8 cellular contexts compared by ENCODE assay signal in the genomic region with DNA sequence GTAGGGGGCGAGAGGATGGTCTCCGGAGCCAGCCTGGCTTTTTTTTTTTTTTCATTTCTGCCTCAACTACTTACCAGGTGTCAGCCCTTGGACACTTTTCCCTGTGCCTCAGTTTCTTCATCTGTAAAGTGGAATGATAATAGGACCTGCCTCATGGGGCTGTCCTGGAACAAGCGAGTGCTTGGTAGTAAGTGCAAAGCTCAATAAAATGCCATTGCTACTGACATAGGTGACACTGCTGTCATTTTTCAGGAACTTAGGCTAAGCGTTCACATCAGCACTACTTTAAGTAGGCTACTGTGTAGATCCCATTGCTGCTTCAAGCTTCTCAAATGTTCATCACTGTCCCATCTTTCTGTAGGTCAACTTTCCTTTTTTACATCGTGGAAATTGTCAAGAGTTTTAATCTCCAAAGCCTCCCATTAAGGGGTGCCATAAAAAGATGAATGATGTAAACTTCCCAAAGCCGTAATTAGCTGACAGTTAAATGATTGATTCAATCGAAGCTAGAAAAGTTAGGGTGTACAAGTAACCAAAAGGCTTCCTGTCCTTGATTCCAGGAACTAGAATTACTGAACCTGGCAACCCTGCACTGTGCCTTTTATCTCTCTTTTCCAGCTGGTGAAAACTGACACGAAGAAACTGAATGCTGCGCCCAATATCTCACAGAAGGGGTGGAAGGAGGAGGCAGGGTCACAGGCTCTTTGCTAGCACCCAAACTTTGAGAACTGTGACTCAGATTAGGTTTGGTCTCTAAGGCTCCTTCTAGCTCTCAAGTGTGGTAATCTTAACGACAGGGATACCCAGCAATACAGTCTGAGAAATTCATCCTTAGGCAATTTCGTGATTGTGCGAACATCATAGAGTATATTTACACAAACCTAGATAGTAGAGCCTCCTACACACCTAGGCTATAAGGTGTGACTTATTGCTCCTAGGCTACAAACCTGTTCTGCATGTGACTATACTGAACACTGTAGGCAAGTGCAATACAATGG. TPM values are rescaled to one million over a fixed set of nuclear protein-coding genes. Genes with fewer than 3 reads are reported as not detected.
DNase-seq lines count a peak whose midpoint lies in the region; ATAC-seq and TF ChIP-seq lines count a peak whose summit lies in the region.

No MANE protein-coding gene starts in this region.

- H3K4me1 ChIP-seq in neural progenitor cell, result peaks cover 11% of the 10 kb centered on the region

- peak; percentile 16 for DNase-seq in stimulated activated CD4-positive, alpha-beta T cell treated with anti-CD3 and anti-CD28 coated beads, Interleukin-15, amount 100 ng/mL, for 24 hours
- DNase-seq in stimulated activated CD4-positive, alpha-beta T cell treated with anti-CD3 and anti-CD28 coated beads, Interleukin-2, amount 100 ng/mL, for 24 hours, result no peak
- DNase-seq in erythroblast (lab: John Stamatoyannopoulos, UW) (peak; percentile 96 to 98), neural progenitor cell (ENCODE audit: low spot score) (no peak), NCI-H1436 treated with DMSO at 0.1 percent for 48 hours (lab: John Stamatoyannopoulos, UW) (no peak)

- H3K27me3 ChIP-seq in SU-DHL-6 (ENCODE audit: low read length), result no peaks in the 10 kb centered on the region
- H3K27me3 ChIP-seq in neural progenitor cell, result peaks cover 13% of the 10 kb centered on the region

- H3K9me3 ChIP-seq in SU-DHL-6 (ENCODE audit: insufficient read depth, low read length) (peaks cover 3% of the 10 kb centered on the region; the same call in 1 of the 2 replicates), neural progenitor cell (ENCODE audit: low read depth) (no peaks in the 10 kb centered on the region)

- peaks cover 3% of the 10 kb centered on the region for H3K27me3 Mint-ChIP-seq in neural progenitor cell (ENCODE audit: insufficient read depth, low read depth)

- peaks cover 43% of the 10 kb centered on the region for H3F3A ChIP-seq in SU-DHL-6 (ENCODE audit: insufficient read depth)
- H3F3A ChIP-seq in neural progenitor cell (ENCODE audit: low read depth), result peaks cover 19% of the 10 kb centered on the region

- H3K36me3 Mint-ChIP-seq in neural progenitor cell, result peaks cover 11% of the 10 kb centered on the region

- TF ChIP-seq CTCF in SU-DHL-6 (IDR thresholded peaks at IDR 0.05; ENCODE audit: insufficient read depth, low read length, poor library complexity, severe bottlenecking) (no peak), neural progenitor cell (IDR thresholded peaks at IDR 0.05) (no peak)

- H3K4me3 ChIP-seq in SU-DHL-6 (ENCODE audit: insufficient read depth, low read length, poor library complexity, severe bottlenecking) (peak overlapping the region; percentile 82), neural progenitor cell (peak overlapping the region; percentile 83)

- peak; percentile 55 for TF ChIP-seq POLR2A in erythroblast (IDR thresholded peaks at IDR 0.05; ENCODE audit: low read length)

- no peak for ATAC-seq in GM21515 (IDR thresholded peaks at IDR 0.05; ENCODE audit: unreplicated experiment)
- ATAC-seq in HG03432 (IDR thresholded peaks at IDR 0.05; ENCODE audit: unreplicated experiment), result no peak

- H2AFZ ChIP-seq in SU-DHL-6 (ENCODE audit: low read depth, low read length, severe bottlenecking) (peak overlapping the region; percentile 39), neural progenitor cell (replicated peaks) (peak overlapping the region; percentile 34)

- H3K36me3 ChIP-seq in SU-DHL-6 (ENCODE audit: low read length) (0 out of 2 replicates have a peak, but pooled peaks cover 2% of the 10 kb centered on the region), neural progenitor cell (no peaks in the 10 kb centered on the region)

- H3K4me1 Mint-ChIP-seq in neural progenitor cell, result peaks cover 16% of the 10 kb centered on the region

- H3K27ac ChIP-seq in SU-DHL-6 (ENCODE audit: low read depth, low read length), result peak overlapping the region; percentile 91
- H3K27ac ChIP-seq in neural progenitor cell, result no peak overlapping the region

- H3K9me3 Mint-ChIP-seq in neural progenitor cell, result peaks cover 2% of the 10 kb centered on the region

- H3K4me2 ChIP-seq in SU-DHL-6 (ENCODE audit: low read depth, low read length, poor library complexity, severe bottlenecking) (peak overlapping the region; percentile 100), neural progenitor cell (peak overlapping the region; percentile 71)

- H3K9ac ChIP-seq in SU-DHL-6 (ENCODE audit: low read length) (peak overlapping the region; percentile 87), neural progenitor cell (no peak overlapping the region)

- H4K20me1 ChIP-seq in SU-DHL-6 (ENCODE audit: low read depth, low read length) (no peaks in the 10 kb centered on the region), neural progenitor cell (ENCODE audit: low read depth) (peaks cover 29% of the 10 kb centered on the region)

- H3K4me3 Mint-ChIP-seq in neural progenitor cell, result peak overlapping the region; percentile 90

- peak overlapping the region; percentile 90 for H3K27ac Mint-ChIP-seq in neural progenitor cell

- H3K9me2 ChIP-seq in SU-DHL-6 (replicated peaks; ENCODE audit: insufficient read depth, low read length), result no peaks in the 10 kb centered on the region

- peaks cover 41% of the 10 kb centered on the region for H3K79me2 ChIP-seq in SU-DHL-6 (ENCODE audit: insufficient read depth, low read length)
- H3K79me2 ChIP-seq in neural progenitor cell (ENCODE audit: low read depth), result peaks cover 39% of the 10 kb centered on the region

RNA-seq across cellular contexts. Expression of a gene that starts 0.9 kb away (rescaled TPM):
- total RNA-seq in neural progenitor cell (ENCODE audit: low replicate concordance), result 34.0 and 39.9 TPM in 2 replicates

Comparison
In these comparisons a context has a peak if more than half of its experiments do, and no peak if none do; other contexts are left out.
1. DNase-seq: peak in stimulated activated CD4-positive, alpha-beta T cell treated with anti-CD3 and anti-CD28 coated beads, Interleukin-15, amount 100 ng/mL, for 24 hours (single experiment) and erythroblast (2 of 2); none in stimulated activated CD4-positive, alpha-beta T cell treated with anti-CD3 and anti-CD28 coated beads, Interleukin-2, amount 100 ng/mL, for 24 hours (0 of 2), neural progenitor cell (single experiment) and NCI-H1436 treated with DMSO at 0.1 percent for 48 hours (single experiment).